Comparison of ENCODE assay signal across 17 cellular contexts in genomic region chr19:39841041-39841440, GRCh38.
"Had no signal": no experiment of that assay in that cellular context is flagged by ENCODE, and none has a peak within 500 bp of the region (broad histone marks: within the 10 kb centered on the region; RNA-seq: fewer than 3 reads in every experiment).

No MANE protein-coding gene starts in this region.

- H3K27me3 Mint-ChIP-seq: activated naive CD8-positive, alpha-beta T cell treated with anti-CD3 and anti-CD28 coated beads, Interleukin-2, amount 10 ng/mL, durations not matched to agents 7 days and 5 days had no signal

- H3K9me3 Mint-ChIP-seq: activated naive CD8-positive, alpha-beta T cell treated with anti-CD3 and anti-CD28 coated beads, Interleukin-2, amount 10 ng/mL, durations not matched to agents 7 days and 5 days; nephron progenitor cell had no signal

- H3K27ac ChIP-seq: epithelial cell of prostate had no signal

- H3K4me3 ChIP-seq: skin epidermis, vagina had no signal

- H3K4me3 Mint-ChIP-seq: activated naive CD8-positive, alpha-beta T cell treated with anti-CD3 and anti-CD28 coated beads, Interleukin-2, amount 10 ng/mL, durations not matched to agents 7 days and 5 days; nephron progenitor cell had no signal

- H3K27me3 ChIP-seq: tibial artery, vagina had no signal

- ATAC-seq: left ventricle myocardium superior had no signal

- H3K9me3 ChIP-seq: tibial artery, vagina had no signal

- DNase-seq: activated CD4-positive, alpha-beta T cell treated with anti-CD3 and anti-CD28 coated beads for 1 hour; activated CD8-positive, alpha-beta memory T cell treated with anti-CD3 and anti-CD28 coated beads for 24 hours; activated gamma-delta T cell; activated naive CD8-positive, alpha-beta T cell treated with anti-CD3 and anti-CD28 coated beads, Interleukin-2, amount 10 ng/mL, durations not matched to agents 7 days and 5 days; caudate nucleus; cortex of kidney; effector memory CD4-positive, alpha-beta T cell; hippocampal formation; left ventricle myocardium superior; mesendoderm; nephron progenitor cell; stimulated activated CD4-positive, alpha-beta T cell treated with anti-CD3 and anti-CD28 coated beads, Interleukin-4, amount 100 ng/mL, for 4 hours; T-helper 9 cell; tibial artery had no signal
